Comparison of ENCODE assay signal across 8 cellular contexts in the genomic region with DNA sequence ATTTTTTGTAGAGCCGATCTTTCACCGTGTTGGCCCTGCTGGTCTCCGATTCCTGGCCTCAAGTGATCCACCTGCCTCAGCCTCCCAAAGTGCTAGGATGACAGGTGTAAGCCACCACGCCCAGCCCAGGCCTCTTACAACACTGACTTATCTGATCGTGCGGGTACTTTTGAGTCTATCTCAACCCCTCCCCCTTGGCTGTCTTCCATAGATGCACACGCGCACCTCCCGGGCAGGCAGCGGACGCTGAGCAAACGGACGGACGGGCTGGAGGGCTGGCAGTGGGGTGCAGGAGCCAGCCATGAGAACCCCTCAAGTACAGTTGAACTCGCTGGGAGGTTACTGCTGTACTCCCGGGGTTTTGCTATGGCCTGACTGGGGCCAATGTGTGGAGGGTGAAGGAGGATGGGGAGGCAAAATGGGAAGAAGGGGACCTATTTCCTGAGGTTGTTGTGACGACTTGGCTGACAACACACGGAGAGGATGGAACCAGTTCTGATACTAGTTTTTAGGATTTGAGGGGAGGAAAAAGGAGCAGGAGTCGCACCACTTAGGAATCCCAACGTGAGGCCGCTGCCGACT. TPM values are rescaled to one million over a fixed set of nuclear protein-coding genes. Genes with fewer than 3 reads are reported as not detected.
DNase-seq lines count a peak whose midpoint lies in the region; ATAC-seq and TF ChIP-seq lines count a peak whose summit lies in the region.

No MANE protein-coding gene starts in this region.

- H3K36me3 Mint-ChIP-seq in brain = peaks cover 5% of the 10 kb centered on the region

- no peak for TF ChIP-seq CTCF in AG04450 (IDR thresholded peaks at IDR 0.05; ENCODE audit: low read depth, low read length)
- no peak for TF ChIP-seq CTCF in brain (conservative IDR thresholded peaks at IDR 0.05)

- H3K27ac ChIP-seq in AG04450 (ENCODE audit: low read depth, low read length) = no peak overlapping the region

- H3K4me1 Mint-ChIP-seq in brain = peaks cover 53% of the 10 kb centered on the region

- peaks cover 0 to 5% (median 2%) of the 10 kb centered on the region in 5 experiments for H3K9me3 Mint-ChIP-seq in brain

- H3K4me3 ChIP-seq in AG04450 (ENCODE audit: low read depth, low read length) = peak overlapping the region; percentile 71

- H3K4me3 Mint-ChIP-seq in brain = peak overlapping the region; percentile 79 to 87 (median 83)

- CTCF ChIA-PET in AG04450 (lab: Charles Lee) = interaction anchor here (0.6 to 0.9 kb wide), 2 partner anchors 85 to 771 kb away, joined by 3 read pairs; no protein-coding TSS in a partner anchor

- H3K27ac Mint-ChIP-seq in brain = peak overlapping the region; percentile 26 to 89 (median 82)

- H3K27me3 Mint-ChIP-seq in brain = peaks cover 6% of the 10 kb centered on the region

- no peaks in the 10 kb centered on the region; the same call in 1 of the 2 replicates for H3K9me3 ChIP-seq in AG04450 (ENCODE audit: control insufficient read depth, insufficient read depth, low read length)

- POLR2A ChIA-PET in AG04450 (lab: Yijun Ruan, JAX) = interaction anchor here (0.6 kb wide), 1 partner anchor 26 kb away, joined by 3 read pairs; no protein-coding TSS in a partner anchor

- DNase-seq in AG04450 (ENCODE audit: low read depth, low spot score) (no peak), left kidney (ENCODE audit: low read depth, low spot score) (peak; percentile 26), NCI-H1105 (lab: John Stamatoyannopoulos, UW) (no peak)
- DNase-seq in stimulated activated CD8-positive, alpha-beta memory T cell treated with anti-CD3 and anti-CD28 coated beads, Interleukin-12 subunit alpha, Interleukin-12 subunit beta, amount 100 ng/mL, for 4 hours (ENCODE audit: low read depth) = peak; percentile 25

- H3K27me3 ChIP-seq in AG04450 (ENCODE audit: control insufficient read depth, insufficient read depth, low read length) = peaks cover 10% of the 10 kb centered on the region

- ATAC-seq in GM21723 (IDR thresholded peaks at IDR 0.05; ENCODE audit: unreplicated experiment) = peak; percentile 18
- peak; percentile 0; the same call in 2 of the 3 replicates for ATAC-seq in SK-N-SH treated with all-trans-retinoic acid at 6 μM for 48 hours
- ATAC-seq in HG02763 (IDR thresholded peaks at IDR 0.05; ENCODE audit: unreplicated experiment) = no peak

TF ChIP-seq in SK-N-SH treated with all-trans-retinoic acid at 6 μM for 48 hours, 23 proteins besides CTCF, POLR2A, EP300 and RAD21:
- TF ChIP-seq ISL1 (CRISPR knock-in tag; IDR thresholded peaks at IDR 0.05) (no peak), GLIS3 (CRISPR knock-in tag; IDR thresholded peaks at IDR 0.05) (no peak), TCF4 (CRISPR knock-in tag; IDR thresholded peaks at IDR 0.05; ENCODE audit: borderline replicate concordance) (no peak), CSDC2 (CRISPR knock-in tag; IDR thresholded peaks at IDR 0.05) (no peak), OSR1 (CRISPR knock-in tag; IDR thresholded peaks at IDR 0.05) (no peak), ZNF70 (CRISPR knock-in tag; IDR thresholded peaks at IDR 0.05) (no peak), ZFP3 (CRISPR knock-in tag; IDR thresholded peaks at IDR 0.05) (no peak), ZC3H10 (CRISPR knock-in tag; IDR thresholded peaks at IDR 0.05) (no peak), ESRRG (CRISPR knock-in tag; IDR thresholded peaks at IDR 0.05) (no peak), ARNTL (CRISPR knock-in tag; IDR thresholded peaks at IDR 0.05; ENCODE audit: borderline replicate concordance, low read depth) (no peak), RARB (CRISPR knock-in tag; IDR thresholded peaks at IDR 0.05) (no peak), ZNF565 (CRISPR knock-in tag; conservative IDR thresholded peaks at IDR 0.05; ENCODE audit: low read depth) (no peak), BACH2 (CRISPR knock-in tag; IDR thresholded peaks at IDR 0.05; ENCODE audit: borderline replicate concordance) (no peak)
- TF ChIP-seq, protein P1, sequence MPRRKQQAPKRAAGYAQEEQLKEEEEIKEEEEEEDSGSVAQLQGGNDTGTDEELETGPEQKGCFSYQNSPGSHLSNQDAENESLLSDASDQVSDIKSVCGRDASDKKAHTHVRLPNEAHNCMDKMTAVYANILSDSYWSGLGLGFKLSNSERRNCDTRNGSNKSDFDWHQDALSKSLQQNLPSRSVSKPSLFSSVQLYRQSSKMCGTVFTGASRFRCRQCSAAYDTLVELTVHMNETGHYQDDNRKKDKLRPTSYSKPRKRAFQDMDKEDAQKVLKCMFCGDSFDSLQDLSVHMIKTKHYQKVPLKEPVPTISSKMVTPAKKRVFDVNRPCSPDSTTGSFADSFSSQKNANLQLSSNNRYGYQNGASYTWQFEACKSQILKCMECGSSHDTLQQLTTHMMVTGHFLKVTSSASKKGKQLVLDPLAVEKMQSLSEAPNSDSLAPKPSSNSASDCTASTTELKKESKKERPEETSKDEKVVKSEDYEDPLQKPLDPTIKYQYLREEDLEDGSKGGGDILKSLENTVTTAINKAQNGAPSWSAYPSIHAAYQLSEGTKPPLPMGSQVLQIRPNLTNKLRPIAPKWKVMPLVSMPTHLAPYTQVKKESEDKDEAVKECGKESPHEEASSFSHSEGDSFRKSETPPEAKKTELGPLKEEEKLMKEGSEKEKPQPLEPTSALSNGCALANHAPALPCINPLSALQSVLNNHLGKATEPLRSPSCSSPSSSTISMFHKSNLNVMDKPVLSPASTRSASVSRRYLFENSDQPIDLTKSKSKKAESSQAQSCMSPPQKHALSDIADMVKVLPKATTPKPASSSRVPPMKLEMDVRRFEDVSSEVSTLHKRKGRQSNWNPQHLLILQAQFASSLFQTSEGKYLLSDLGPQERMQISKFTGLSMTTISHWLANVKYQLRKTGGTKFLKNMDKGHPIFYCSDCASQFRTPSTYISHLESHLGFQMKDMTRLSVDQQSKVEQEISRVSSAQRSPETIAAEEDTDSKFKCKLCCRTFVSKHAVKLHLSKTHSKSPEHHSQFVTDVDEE (CRISPR knock-in tag; IDR thresholded peaks at IDR 0.05) = no peak
- TF ChIP-seq, protein P2, sequence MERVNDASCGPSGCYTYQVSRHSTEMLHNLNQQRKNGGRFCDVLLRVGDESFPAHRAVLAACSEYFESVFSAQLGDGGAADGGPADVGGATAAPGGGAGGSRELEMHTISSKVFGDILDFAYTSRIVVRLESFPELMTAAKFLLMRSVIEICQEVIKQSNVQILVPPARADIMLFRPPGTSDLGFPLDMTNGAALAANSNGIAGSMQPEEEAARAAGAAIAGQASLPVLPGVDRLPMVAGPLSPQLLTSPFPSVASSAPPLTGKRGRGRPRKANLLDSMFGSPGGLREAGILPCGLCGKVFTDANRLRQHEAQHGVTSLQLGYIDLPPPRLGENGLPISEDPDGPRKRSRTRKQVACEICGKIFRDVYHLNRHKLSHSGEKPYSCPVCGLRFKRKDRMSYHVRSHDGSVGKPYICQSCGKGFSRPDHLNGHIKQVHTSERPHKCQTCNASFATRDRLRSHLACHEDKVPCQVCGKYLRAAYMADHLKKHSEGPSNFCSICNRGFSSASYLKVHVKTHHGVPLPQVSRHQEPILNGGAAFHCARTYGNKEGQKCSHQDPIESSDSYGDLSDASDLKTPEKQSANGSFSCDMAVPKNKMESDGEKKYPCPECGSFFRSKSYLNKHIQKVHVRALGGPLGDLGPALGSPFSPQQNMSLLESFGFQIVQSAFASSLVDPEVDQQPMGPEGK (CRISPR knock-in tag; IDR thresholded peaks at IDR 0.05; ENCODE audit: borderline replicate concordance) = no peak
- TF ChIP-seq, protein P3, sequence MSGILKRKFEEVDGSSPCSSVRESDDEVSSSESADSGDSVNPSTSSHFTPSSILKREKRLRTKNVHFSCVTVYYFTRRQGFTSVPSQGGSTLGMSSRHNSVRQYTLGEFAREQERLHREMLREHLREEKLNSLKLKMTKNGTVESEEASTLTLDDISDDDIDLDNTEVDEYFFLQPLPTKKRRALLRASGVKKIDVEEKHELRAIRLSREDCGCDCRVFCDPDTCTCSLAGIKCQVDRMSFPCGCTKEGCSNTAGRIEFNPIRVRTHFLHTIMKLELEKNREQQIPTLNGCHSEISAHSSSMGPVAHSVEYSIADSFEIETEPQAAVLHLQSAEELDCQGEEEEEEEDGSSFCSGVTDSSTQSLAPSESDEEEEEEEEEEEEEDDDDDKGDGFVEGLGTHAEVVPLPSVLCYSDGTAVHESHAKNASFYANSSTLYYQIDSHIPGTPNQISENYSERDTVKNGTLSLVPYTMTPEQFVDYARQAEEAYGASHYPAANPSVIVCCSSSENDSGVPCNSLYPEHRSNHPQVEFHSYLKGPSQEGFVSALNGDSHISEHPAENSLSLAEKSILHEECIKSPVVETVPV (CRISPR knock-in tag; IDR thresholded peaks at IDR 0.05) = no peak

RNA-seq across cellular contexts. Expression of a gene that starts 1.0 kb away (rescaled TPM):
- 5.7 and 7.3 TPM in 2 replicates for polyA plus RNA-seq in AG04450 (2011; rRNA removed)
- 1.2 and 2.8 TPM in 2 replicates for polyA minus RNA-seq in AG04450 (2011; rRNA and poly(A)+ RNA removed)
- polyA plus RNA-seq in brain (ENCODE audit: insufficient read depth, low read depth, low replicate concordance) = 1.1 TPM

Comparison
In these comparisons a context has a peak if more than half of its experiments do, and no peak if none do; other contexts are left out.
1. DNase-seq: peak in left kidney (single experiment) and stimulated activated CD8-positive, alpha-beta memory T cell treated with anti-CD3 and anti-CD28 coated beads, Interleukin-12 subunit alpha, Interleukin-12 subunit beta, amount 100 ng/mL, for 4 hours (single experiment); none in AG04450 (single experiment) and NCI-H1105 (single experiment).